17 cellular contexts compared by ENCODE assay signal in genomic region chr2:232541195-232541960, GRCh38. TPM values are rescaled to one million over a fixed set of nuclear protein-coding genes. Genes with fewer than 3 reads are reported as not detected.
DNase-seq lines count a peak whose midpoint lies in the region; ATAC-seq and TF ChIP-seq lines count a peak whose summit lies in the region.
"Had no signal": no experiment of that assay in that cellular context is flagged by ENCODE, and none has a peak within 500 bp of the region (broad histone marks: within the 10 kb centered on the region; RNA-seq: fewer than 3 reads in every experiment).

No MANE protein-coding gene starts in this region.

- TF ChIP-seq CTCF in RWPE2 (IDR thresholded peaks at IDR 0.05; ENCODE audit: poor library complexity, severe bottlenecking) (no peak), spleen (IDR thresholded peaks at IDR 0.05 in 8 of 11, conservative IDR thresholded peaks at IDR 0.05 in 3 of 11) (no peak), WERI-Rb-1 (IDR thresholded peaks at IDR 0.05; ENCODE audit: low read depth, low read length) (no peak)

- no peak for TF ChIP-seq POLR2A in spleen (IDR thresholded peaks at IDR 0.05)

- H3K9me3 ChIP-seq in RWPE2 (ENCODE audit: severe bottlenecking) (no peaks in the 10 kb centered on the region), spleen (peaks cover 0 to 5% (median 3%) of the 10 kb centered on the region in 8 donors), WERI-Rb-1 (ENCODE audit: severe bottlenecking) (no peaks in the 10 kb centered on the region)

- H3K27me3 ChIP-seq in H7 (ENCODE audit: control insufficient read depth, insufficient read depth, low read length) (no peaks in the 10 kb centered on the region), RWPE2 (ENCODE audit: insufficient read depth, poor library complexity, severe bottlenecking) (no peaks in the 10 kb centered on the region), spleen (replicated peaks in 1 of 7) (peaks cover 0 to 32% (median 6%) of the 10 kb centered on the region in 7 donors), WERI-Rb-1 (ENCODE audit: insufficient read depth, low read depth, severe bottlenecking) (no peaks in the 10 kb centered on the region)

- intact Hi-C loops in spleen (cut with DNase I; ENCODE audit: low total_unique reads): no loop called here

- DNase-seq in H7 (peak; percentile 61), RWPE2 (ENCODE audit: low spot score) (no peak), islet precursor cell (peak; percentile 52), spleen (peak; percentile 77), NCI-H345 treated with DMSO at 0.1 percent for 48 hours (lab: John Stamatoyannopoulos, UW; ENCODE audit: unreplicated experiment) (no peak), WERI-Rb-1 (no peak)
- DNase-seq: CD4-positive, CD25-positive, alpha-beta regulatory T cell; effector memory CD8-positive, alpha-beta T cell; NCI-H1436 treated with DMSO at 0.1 percent for 48 hours; nucleus accumbens had no signal

- 52 to 60% (median 59%) methylated on average over 19 of the region's 19 CpGs for WGBS in spleen, 5 donors

- H3K27ac ChIP-seq in RWPE2 (ENCODE audit: poor library complexity, severe bottlenecking) (no peak overlapping the region), spleen (no peak overlapping the region), WERI-Rb-1 (no peak overlapping the region)
- H3K27ac ChIP-seq: KMS-11, SK-N-MC, VCaP had no signal

- ATAC-seq in RWPE2 (ENCODE audit: low read depth) (peak; percentile 35), GM21786 (IDR thresholded peaks at IDR 0.05; ENCODE audit: unreplicated experiment) (no peak)
- ATAC-seq: effector memory CD8-positive, alpha-beta T cell had no signal

- H3K4me1 ChIP-seq in RWPE2 (ENCODE audit: insufficient read depth, poor library complexity, severe bottlenecking): no peaks in the 10 kb centered on the region
- H3K4me1 ChIP-seq in spleen: peaks cover 0 to 37% (median 6%) of the 10 kb centered on the region in 6 donors

- no peaks in the 10 kb centered on the region for H3K36me3 ChIP-seq in H7 (replicated peaks; ENCODE audit: control insufficient read depth, insufficient read depth, low read length)
- 0 out of 2 replicates have a peak, but pooled peaks cover under 1% of the 10 kb centered on the region for H3K36me3 ChIP-seq in RWPE2 (ENCODE audit: low read depth)
- H3K36me3 ChIP-seq in spleen: peaks cover 0 to 26% (median 0%) of the 10 kb centered on the region in 6 donors
- H3K36me3 ChIP-seq in WERI-Rb-1: peaks cover under 1% of the 10 kb centered on the region; the same call in 1 of the 2 replicates

- H3K4me3 ChIP-seq in H7 (ENCODE audit: insufficient read depth, low read depth, low read length): no peak overlapping the region
- H3K4me3 ChIP-seq in RWPE2 (ENCODE audit: severe bottlenecking): no peak overlapping the region
- H3K4me3 ChIP-seq in spleen: no peak overlapping the region
- no peak overlapping the region for H3K4me3 ChIP-seq in WERI-Rb-1 (ENCODE audit: low read depth, low read length)
- H3K4me3 ChIP-seq: SK-N-MC had no signal

RNA-seq across cellular contexts. Expression of gene CHRNG, which starts 1.9 kb away (rescaled TPM):
- not detected in 2 replicates for total RNA-seq in H7 (2014; rRNA removed; shearing (Covaris generic))
- total RNA-seq in spleen: not detected
- polyA plus RNA-seq in spleen: under 1 TPM in 1 of 3 donors, not detected in 2; 0.06 TPM
- total RNA-seq: bronchial epithelial cell; CD4-positive, CD25-positive, alpha-beta regulatory T cell; lung microvascular endothelial cell; NCI-H460 had no signal

RNA-seq across cellular contexts. Expression of gene TIGD1, which starts 9.0 kb away (rescaled TPM):
- total RNA-seq in H7 (2014; rRNA removed; shearing (Covaris generic)): 5.0 and 8.0 TPM in 2 replicates
- total RNA-seq in spleen: 10 to 100 TPM in 3 of 7 donors, 1 to 10 TPM in 4; 5.1 to 13.5 (median 9.9) TPM
- polyA plus RNA-seq in spleen: 1 to 10 TPM; 4.4 to 8.3 (median 6.0) TPM

RNA-seq across cellular contexts. Expression of gene EIF4E2, which starts 9.1 kb away (rescaled TPM):
- 64.6 and 65.3 TPM in 2 replicates for total RNA-seq in H7 (2014; rRNA removed; shearing (Covaris generic))
- 10 to 100 TPM; 39.8 to 61.1 (median 49.0) TPM for total RNA-seq in spleen
- 10 to 100 TPM; 29.3 to 42.9 (median 41.4) TPM for polyA plus RNA-seq in spleen

RNA-seq across cellular contexts. Expression of gene CHRND, which starts 15.4 kb away (rescaled TPM):
- total RNA-seq in H7 (2014; rRNA removed; shearing (Covaris generic)): not detected in 2 replicates
- total RNA-seq in spleen: under 1 TPM in 1 of 7 donors, not detected in 6; 0.32 TPM
- polyA plus RNA-seq in spleen: not detected
- total RNA-seq: bronchial epithelial cell; CD4-positive, CD25-positive, alpha-beta regulatory T cell; lung microvascular endothelial cell had no signal
- polyA plus RNA-seq: CD4-positive, CD25-positive, alpha-beta regulatory T cell had no signal

RNA-seq across cellular contexts. Expression of gene PRSS56, which starts 21.2 kb away (rescaled TPM):
- not detected in 2 replicates for total RNA-seq in H7 (2014; rRNA removed; shearing (Covaris generic))
- under 1 TPM in 1 of 7 donors, not detected in 6; 0.13 TPM for total RNA-seq in spleen
- polyA plus RNA-seq in spleen: under 1 TPM in 1 of 3 donors, not detected in 2; 0.04 TPM
- total RNA-seq: bronchial epithelial cell; CD4-positive, CD25-positive, alpha-beta regulatory T cell; lung microvascular endothelial cell; NCI-H460 had no signal
- polyA plus RNA-seq: CD4-positive, CD25-positive, alpha-beta regulatory T cell had no signal

Comparison
In these comparisons a context has a peak if more than half of its experiments do, and no peak if none do; other contexts are left out.
1. DNase-seq: peak in H7 (single experiment), islet precursor cell (single experiment) and spleen (single experiment); none in RWPE2 (single experiment), NCI-H345 treated with DMSO at 0.1 percent for 48 hours (single experiment) and WERI-Rb-1 (single experiment).